ENCODE assay signal across 8 cellular contexts in the genomic region with DNA sequence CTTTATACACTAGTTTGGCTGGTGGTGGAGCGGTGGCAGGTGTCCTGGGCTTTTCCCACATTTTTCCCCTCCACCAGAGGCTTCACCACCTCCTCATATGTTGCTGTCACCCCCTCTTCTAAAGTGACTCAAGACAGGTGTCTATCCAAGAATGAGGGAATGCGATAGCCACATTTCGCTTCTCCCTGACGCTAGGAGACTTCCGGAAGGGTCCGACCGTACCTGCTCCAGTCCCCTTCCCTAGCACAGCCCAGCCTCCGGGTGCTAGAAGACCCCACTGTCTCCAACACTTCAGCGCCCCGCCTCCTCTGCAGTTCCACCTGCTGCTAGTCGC. TPM values are rescaled to one million over a fixed set of nuclear protein-coding genes. Genes with fewer than 3 reads are reported as not detected.
DNase-seq lines count a peak whose midpoint lies in the region; ATAC-seq and TF ChIP-seq lines count a peak whose summit lies in the region.

No MANE protein-coding gene starts in this region.

- H3K4me1 Mint-ChIP-seq in activated T-cell treated with anti-CD3 and anti-CD28 coated beads, Interleukin-2, amount 50 U/mL, for 24 hours (ENCODE audit: low read depth), result peaks cover 56% of the 10 kb centered on the region

- H3K4me3 ChIP-seq in ascending aorta, result peak overlapping the region; percentile 48 to 80
- peak overlapping the region; percentile 54 to 96 (median 92) for H3K4me3 ChIP-seq in liver (ENCODE audit: low read depth in 1 of 3, low read length in 3 of 3)
- H3K4me3 ChIP-seq in thymus (ENCODE audit: low read length), result peak overlapping the region; percentile 97

- peaks cover 9 to 40% of the 10 kb centered on the region in 2 donors for H3K4me1 ChIP-seq in ascending aorta
- H3K4me1 ChIP-seq in liver (ENCODE audit: control insufficient read depth in 4 of 4, insufficient read depth in 4 of 4, low read length in 3 of 4), result peaks cover 12 to 51% (median 35%) of the 10 kb centered on the region in 4 donors
- peaks cover 29% of the 10 kb centered on the region for H3K4me1 ChIP-seq in thymus (ENCODE audit: control insufficient read depth, insufficient read depth, low read length)

- peak overlapping the region; percentile 91 for H3K27ac Mint-ChIP-seq in activated T-cell treated with anti-CD3 and anti-CD28 coated beads, Interleukin-2, amount 50 U/mL, for 24 hours

- TF ChIP-seq RAD21 in liver (IDR thresholded peaks at IDR 0.05), result no peak

- intact Hi-C loops in ascending aorta (cut with DNase I), result loop anchor here (1.0 to 2.0 kb wide), 3 partner anchors 17 to 34 kb away; partner anchors contain the start of genes FAM219B and ULK3

- ATAC-seq in HG02642 (IDR thresholded peaks at IDR 0.05; ENCODE audit: poor library complexity, unreplicated experiment), result no peak

- H3K27ac ChIP-seq in ascending aorta (peak overlapping the region; percentile 83 to 94), liver (ENCODE audit: low read depth in 1 of 2, low read length in 2 of 2) (peak overlapping the region; percentile 93 to 97), thymus (ENCODE audit: low read depth) (peak overlapping the region; percentile 98)

- peaks cover 34% of the 10 kb centered on the region for H3K36me3 Mint-ChIP-seq in activated T-cell treated with anti-CD3 and anti-CD28 coated beads, Interleukin-2, amount 50 U/mL, for 24 hours (ENCODE audit: low read depth)

- H3K27me3 ChIP-seq in ascending aorta (no peaks in the 10 kb centered on the region), liver (ENCODE audit: control insufficient read depth in 4 of 4, insufficient read depth in 4 of 4, low read length in 3 of 4) (no peaks in the 10 kb centered on the region), thymus (ENCODE audit: control insufficient read depth, insufficient read depth) (no peaks in the 10 kb centered on the region)

- H3K9ac ChIP-seq in liver (ENCODE audit: low read depth in 1 of 2, low read length in 2 of 2), result peak overlapping the region; percentile 63 to 89

- no peaks in the 10 kb centered on the region for H3K27me3 Mint-ChIP-seq in activated T-cell treated with anti-CD3 and anti-CD28 coated beads, Interleukin-2, amount 50 U/mL, for 24 hours

- H3K36me3 ChIP-seq in ascending aorta (no peaks in the 10 kb centered on the region), liver (ENCODE audit: control insufficient read depth in 4 of 4, insufficient read depth in 3 of 4, low read depth in 1 of 4, low read length in 3 of 4) (no peaks in the 10 kb centered on the region), thymus (ENCODE audit: control insufficient read depth, insufficient read depth) (peaks cover 15% of the 10 kb centered on the region)

- no peaks in the 10 kb centered on the region for H3K9me3 Mint-ChIP-seq in activated T-cell treated with anti-CD3 and anti-CD28 coated beads, Interleukin-2, amount 50 U/mL, for 24 hours

- no peaks in the 10 kb centered on the region for H3K9me3 ChIP-seq in ascending aorta
- no peaks in the 10 kb centered on the region for H3K9me3 ChIP-seq in liver (ENCODE audit: control insufficient read depth in 4 of 4, low read length in 3 of 4)
- H3K9me3 ChIP-seq in thymus (ENCODE audit: control insufficient read depth), result peaks cover 2% of the 10 kb centered on the region

- WGBS in liver, result under 1% methylated on average over 11 of the region's 11 CpGs
- 2% methylated on average over 11 of the region's 11 CpGs for WGBS in thymus

- peak overlapping the region; percentile 93 for H3K4me3 Mint-ChIP-seq in activated T-cell treated with anti-CD3 and anti-CD28 coated beads, Interleukin-2, amount 50 U/mL, for 24 hours

- no peak for DNase-seq in activated T-cell treated with anti-CD3 and anti-CD28 coated beads, Interleukin-2, amount 50 U/mL, for 24 hours
- no peak for DNase-seq in activated T-cell treated with anti-CD3 and anti-CD28 coated beads for 4 hours
- no peak for DNase-seq in ascending aorta (ENCODE audit: low spot score in 2 of 2)
- DNase-seq in NCI-H187 treated with DMSO at 0.1 percent for 48 hours (lab: John Stamatoyannopoulos, UW), result no peak
- no peak for DNase-seq in SKM-1 treated with dmso at 0.1 percent for 144 hours (lab: John Stamatoyannopoulos, UW; ENCODE audit: unreplicated experiment)

- TF ChIP-seq CTCF in ascending aorta (IDR thresholded peaks at IDR 0.05) (no peak), liver (IDR thresholded peaks at IDR 0.05; ENCODE audit: low read depth, low read length, missing input control) (no peak)

TF ChIP-seq in liver, 16 proteins besides CTCF, POLR2A, EP300 and RAD21:
- TF ChIP-seq, protein P1, sequence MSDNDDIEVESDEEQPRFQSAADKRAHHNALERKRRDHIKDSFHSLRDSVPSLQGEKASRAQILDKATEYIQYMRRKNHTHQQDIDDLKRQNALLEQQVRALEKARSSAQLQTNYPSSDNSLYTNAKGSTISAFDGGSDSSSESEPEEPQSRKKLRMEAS (IDR thresholded peaks at IDR 0.05), result no peak

RNA-seq across cellular contexts. Expression of gene SCAMP2, which starts 0.5 kb away (rescaled TPM):
- total RNA-seq in ascending aorta (90.8 TPM), liver (10 to 100 TPM; 21.7 to 23.3 TPM)
- polyA plus RNA-seq in liver (10 to 100 TPM; 34.8 to 42.5 TPM), thymus (35.2 TPM)

RNA-seq across cellular contexts. Expression of gene MPI, which starts 17.2 kb away (rescaled TPM):
- total RNA-seq in ascending aorta, result 118 TPM
- total RNA-seq in liver, result 10 to 100 TPM; 16.1 to 37.7 TPM
- 10 to 100 TPM; 26.1 to 38.4 TPM for polyA plus RNA-seq in liver
- 22.2 TPM for polyA plus RNA-seq in thymus

RNA-seq across cellular contexts. Expression of gene ULK3, which starts 29.7 kb away (rescaled TPM):
- total RNA-seq in ascending aorta (54.0 TPM), liver (10 to 100 TPM; 15.4 to 35.5 TPM)
- polyA plus RNA-seq in liver (10 to 100 TPM; 13.1 to 27.5 TPM), thymus (59.4 TPM)

RNA-seq across cellular contexts. Expression of gene FAM219B, which starts 34.0 kb away (rescaled TPM):
- total RNA-seq in ascending aorta (17.5 TPM), liver (10 to 100 TPM; 15.3 to 15.6 TPM)
- polyA plus RNA-seq in liver (1 to 10 TPM; 7.5 to 9.0 TPM), thymus (25.5 TPM)

RNA-seq across cellular contexts. Expression of gene CPLX3, which starts 46.2 kb away (rescaled TPM):
- total RNA-seq in ascending aorta (not detected), liver (not detected)
- polyA plus RNA-seq in liver (not detected), thymus (1.1 TPM)
